29 cellular contexts compared by ENCODE assay signal in the genomic region with DNA sequence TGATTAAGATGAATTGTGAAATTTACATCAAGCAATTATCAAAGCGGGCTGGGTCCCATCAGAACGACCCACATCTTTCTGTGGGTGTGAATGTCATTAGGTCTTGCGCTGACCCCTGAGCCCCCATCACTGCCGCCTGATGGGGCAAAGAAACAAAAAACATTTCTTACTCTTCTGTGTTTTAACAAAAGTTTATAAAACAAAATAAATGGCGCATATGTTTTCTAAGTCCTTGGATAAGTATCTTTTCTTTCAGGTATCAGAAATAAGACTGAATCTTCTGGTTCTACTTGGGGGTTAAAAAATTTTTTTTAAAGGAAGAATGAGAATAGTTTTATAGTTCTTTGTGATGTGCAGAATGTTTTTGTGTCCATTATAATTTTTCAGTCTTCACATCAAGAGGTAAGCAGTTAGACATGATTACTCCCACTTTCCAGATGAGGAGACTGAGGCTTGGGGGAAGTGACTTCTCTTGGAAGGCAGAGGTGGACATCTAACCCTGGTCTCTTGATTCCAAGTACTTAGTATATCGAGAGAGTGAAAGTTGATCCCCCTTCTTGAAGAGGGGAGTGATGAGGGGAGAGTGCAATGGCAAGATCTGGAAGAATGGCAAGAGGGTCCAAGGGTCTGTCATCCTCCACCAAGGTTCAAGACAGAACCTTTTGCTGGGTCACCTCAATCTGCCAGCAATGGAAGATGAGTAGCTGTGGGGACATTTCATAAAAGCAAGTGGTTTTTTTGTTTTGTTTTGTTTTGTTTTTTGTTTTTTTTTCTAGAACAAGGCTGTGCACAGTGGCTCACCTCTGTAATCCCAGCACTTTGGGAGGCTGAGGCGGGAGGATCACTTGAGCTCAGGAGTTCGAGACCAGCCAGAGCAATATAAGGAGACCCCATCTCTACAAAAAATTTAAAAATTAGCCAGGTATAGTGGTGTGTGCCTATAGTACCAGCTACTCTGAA.
"Had no signal": no experiment of that assay in that cellular context is flagged by ENCODE, and none has a peak within 500 bp of the region (broad histone marks: within the 10 kb centered on the region; RNA-seq: fewer than 3 reads in every experiment).

No MANE protein-coding gene starts in this region.

- H3K9me3 ChIP-seq: ascending aorta, breast epithelium, SJSA1, SK-N-SH had no signal

- H3K4me2 ChIP-seq: PC-9, SK-N-SH had no signal

- H3K9ac ChIP-seq: SK-N-SH had no signal

- H3K4me1 ChIP-seq: ascending aorta, breast epithelium, SJSA1 had no signal

- H3K36me3 ChIP-seq: ascending aorta, breast epithelium, SJSA1 had no signal

- H3K27ac ChIP-seq: ascending aorta, breast epithelium, PC-9, SJSA1 had no signal

- ATAC-seq: activated CD4-positive, alpha-beta T cell treated with anti-CD3 and anti-CD28 coated beads for 36 hours; activated CD4-positive, CD25-positive, alpha-beta regulatory T cell treated with anti-CD3 and anti-CD28 coated beads, Interleukin-2, amount 50 U/mL, for 24 hours; activated CD8-positive, alpha-beta T cell treated with anti-CD3 and anti-CD28 coated beads, Interleukin-2, amount 10 ng/mL, durations not matched to agents 7 days and 5 days; WTC11 had no signal

- H3K4me3 ChIP-seq: ascending aorta, breast epithelium, PC-9, SJSA1 had no signal

- H3K9me2 ChIP-seq: SK-N-SH had no signal

- DNase-seq: activated CD4-positive, alpha-beta T cell treated with anti-CD3 and anti-CD28 coated beads for 36 hours; activated CD4-positive, alpha-beta T cell treated with anti-CD3 and anti-CD28 coated beads, Interleukin-2, amount 10 ng/mL, durations not matched to agents 7 days and 5 days; activated CD4-positive, alpha-beta T cell treated with anti-CD3 and anti-CD28 coated beads, Interleukin-2, amount 50 U/mL, for 48 hours; activated CD8-positive, alpha-beta T cell treated with anti-CD3 and anti-CD28 coated beads, Interleukin-2, amount 10 ng/mL, durations not matched to agents 7 days and 5 days; activated gamma-delta T cell treated with Interleukin-2 at 50 U/mL for 16 hours; activated naive CD4-positive, alpha-beta T cell treated with anti-CD3 and anti-CD28 coated beads for 36 hours; activated T-cell treated with anti-CD3 and anti-CD28 coated beads, Interleukin-2, amount 50 U/mL, for 24 hours; amygdala; KG1; MM.1S; MV-4-11; NCI-H1092; NCI-H1436 treated with DMSO at 0.1 percent for 48 hours; NCI-H1694 treated with DMSO at 0.1 percent for 48 hours; NCI-H2029; NCI-H2171; NCI-H510A; NCI-H526; NCI-H748 treated with DMSO at 0.1 percent for 48 hours; NK-92 treated with Interleukin-12 subunit alpha and Interleukin-12 subunit beta, amount 100 ng/mL, for 24 hours; PC-9; Right ventricle myocardium superior; SK-N-SH had no signal

- FAIRE-seq: TTC549 had no signal

- H2AFZ ChIP-seq: PC-9 had no signal

- H3K27me3 ChIP-seq: ascending aorta, breast epithelium had no signal
